ENCODE assay signal across 1 cellular context in genomic region chr15:74545776-74546656, GRCh38.
TF ChIP-seq lines count a peak whose summit lies in the region.

No MANE protein-coding gene starts in this region.

TF ChIP-seq in HEK293, 187 proteins besides CTCF, POLR2A, EP300 and RAD21 (continued from another document):
- peak; percentile 99 for TF ChIP-seq INSM2 (tag by site-specific recombination; IDR thresholded peaks at IDR 0.05)
- no peak for TF ChIP-seq ZNF654 (tag by site-specific recombination; IDR thresholded peaks at IDR 0.05; ENCODE audit: low read depth)
- peak; percentile 67 for TF ChIP-seq SP2 (tag by site-specific recombination; IDR thresholded peaks at IDR 0.05)
- no peak for TF ChIP-seq ZNF114 (tag by site-specific recombination; IDR thresholded peaks at IDR 0.05)
- TF ChIP-seq PRDM1 (tag by site-specific recombination; IDR thresholded peaks at IDR 0.05): peak; percentile 95
